In genomic region chr11:133134561-133135173, GRCh38 we compare ENCODE assay signal across 8 cellular contexts.
DNase-seq lines count a peak whose midpoint lies in the region; ATAC-seq, FAIRE-seq and TF ChIP-seq lines count a peak whose summit lies in the region.

No MANE protein-coding gene starts in this region.

- DNase-seq in Right ventricle myocardium inferior (ENCODE audit: missing footprints) = no peak
- DNase-seq in cardiac septum (ENCODE audit: low spot score) = no peak
- peak; percentile 73 for DNase-seq in H7
- peak; percentile 63 for DNase-seq in SK-MEL-5 (ENCODE audit: low read depth, low spot score)
- DNase-seq in bronchial epithelial cell (ENCODE audit: low read depth) = peak; percentile 40
- DNase-seq in left colon = peak; percentile 33 to 46
- peak; percentile 15 to 59 for DNase-seq in stimulated activated effector memory CD8-positive, alpha-beta T cell treated with anti-CD3 and anti-CD28 coated beads, Interleukin-12 subunit alpha, Interleukin-12 subunit beta, amount 100 ng/mL, for 72 hours (ENCODE audit: low spot score in 2 of 2)

- no peaks in the 10 kb centered on the region for H3K36me3 Mint-ChIP-seq in stimulated activated effector memory CD8-positive, alpha-beta T cell treated with anti-CD3 and anti-CD28 coated beads, Interleukin-12 subunit alpha, Interleukin-12 subunit beta, amount 100 ng/mL, for 72 hours

- H3K4me3 ChIP-seq in H7 (ENCODE audit: insufficient read depth, low read depth, low read length) (no peak overlapping the region), bronchial epithelial cell (ENCODE audit: low read depth, low read length) (no peak overlapping the region)

- no peaks in the 10 kb centered on the region for H3K27me3 ChIP-seq in H7 (ENCODE audit: control insufficient read depth, insufficient read depth, low read length)
- no peaks in the 10 kb centered on the region for H3K27me3 ChIP-seq in bronchial epithelial cell (ENCODE audit: control insufficient read depth, insufficient read depth, low read length)

- no peak overlapping the region for H3K4me3 Mint-ChIP-seq in stimulated activated effector memory CD8-positive, alpha-beta T cell treated with anti-CD3 and anti-CD28 coated beads, Interleukin-12 subunit alpha, Interleukin-12 subunit beta, amount 100 ng/mL, for 72 hours

- no peaks in the 10 kb centered on the region for H3K4me1 Mint-ChIP-seq in stimulated activated effector memory CD8-positive, alpha-beta T cell treated with anti-CD3 and anti-CD28 coated beads, Interleukin-12 subunit alpha, Interleukin-12 subunit beta, amount 100 ng/mL, for 72 hours

- FAIRE-seq in bronchial epithelial cell (lab: Jason Lieb, UNC) = no peak

- H3K36me3 ChIP-seq in H7 (replicated peaks; ENCODE audit: control insufficient read depth, insufficient read depth, low read length) (no peaks in the 10 kb centered on the region), bronchial epithelial cell (ENCODE audit: control insufficient read depth, insufficient read depth, low read length) (no peaks in the 10 kb centered on the region)

- ATAC-seq in Right ventricle myocardium inferior (peak; percentile 65), left colon (peak; percentile 62)
- peak; percentile 61 for ATAC-seq in stimulated activated effector memory CD8-positive, alpha-beta T cell treated with anti-CD3 and anti-CD28 coated beads, Interleukin-12 subunit alpha, Interleukin-12 subunit beta, amount 100 ng/mL, for 72 hours

- intact Hi-C loops in Right ventricle myocardium inferior (cut with DNase I) = loop anchor here (2.0 kb wide), 1 partner anchor 700 kb away; no protein-coding TSS in a partner anchor
- intact Hi-C loops in cardiac septum (cut with DNase I) = no loop called here
- intact Hi-C loops in left colon (cut with DNase I, micrococcal nuclease) = loop anchor here in 1 of 2 donors (2.0 kb wide), 1 partner anchor 700 kb away; no protein-coding TSS in a partner anchor

- in situ Hi-C loops in SK-MEL-5 (cut with HindIII; ENCODE audit: low pct_unique_long_range_greater_than_20kb, low sequenced_read_pairs) = no loop called here

- peak; percentile 89 for TF ChIP-seq CTCF in LNCAP (IDR thresholded peaks at IDR 0.05)
- peak; percentile 86 for TF ChIP-seq CTCF in bronchial epithelial cell (IDR thresholded peaks at IDR 0.05; ENCODE audit: insufficient read depth, low read length, severe bottlenecking)

- H3K9me3 Mint-ChIP-seq in stimulated activated effector memory CD8-positive, alpha-beta T cell treated with anti-CD3 and anti-CD28 coated beads, Interleukin-12 subunit alpha, Interleukin-12 subunit beta, amount 100 ng/mL, for 72 hours = peaks cover 3% of the 10 kb centered on the region

- H3K27ac Mint-ChIP-seq in stimulated activated effector memory CD8-positive, alpha-beta T cell treated with anti-CD3 and anti-CD28 coated beads, Interleukin-12 subunit alpha, Interleukin-12 subunit beta, amount 100 ng/mL, for 72 hours = no peak overlapping the region

Comparison
In these comparisons a context has a peak if more than half of its experiments do, and no peak if none do; other contexts are left out.
1. DNase-seq: peak in H7 (single experiment), SK-MEL-5 (single experiment), bronchial epithelial cell (single experiment), left colon (2 of 2) and stimulated activated effector memory CD8-positive, alpha-beta T cell treated with anti-CD3 and anti-CD28 coated beads, Interleukin-12 subunit alpha, Interleukin-12 subunit beta, amount 100 ng/mL, for 72 hours (2 of 2); none in Right ventricle myocardium inferior (single experiment) and cardiac septum (single experiment).
2. Peak in every context shown above with its lines, with median percentiles within 50 percentile points of each other: ATAC-seq.